26 cellular contexts compared by ENCODE assay signal in the genomic region with DNA sequence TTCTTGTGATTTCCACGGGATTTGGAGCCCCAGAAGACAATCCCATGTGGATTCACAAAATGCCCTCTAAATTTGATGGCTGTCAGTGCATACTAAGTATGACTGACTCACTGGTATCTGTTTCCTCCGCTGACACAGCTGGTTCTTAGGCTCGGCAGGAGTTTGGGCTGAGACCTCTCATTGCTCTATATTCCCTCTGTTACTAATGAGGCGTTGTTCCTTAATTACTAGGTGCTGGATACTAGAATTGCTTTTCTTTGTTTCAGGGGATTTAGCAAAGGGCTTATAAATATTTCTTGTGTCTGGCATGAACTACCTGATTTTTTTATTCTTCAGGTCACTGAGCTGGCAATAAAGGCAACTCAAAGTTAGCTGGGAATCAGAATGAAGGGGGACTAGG. TPM values are rescaled to one million over a fixed set of nuclear protein-coding genes. Genes with fewer than 3 reads are reported as not detected.
"Had no signal": no experiment of that assay in that cellular context is flagged by ENCODE, and none has a peak within 500 bp of the region (broad histone marks: within the 10 kb centered on the region; RNA-seq: fewer than 3 reads in every experiment).

No MANE protein-coding gene starts in this region.

- H3K27ac Mint-ChIP-seq: effector memory CD8-positive, alpha-beta T cell; naive thymus-derived CD4-positive, alpha-beta T cell; nephron; neural progenitor cell; progenitor cell of endocrine pancreas; stimulated activated effector memory CD8-positive, alpha-beta T cell treated with anti-CD3 and anti-CD28 coated beads, Interleukin-12 subunit alpha, Interleukin-12 subunit beta, amount 100 ng/mL, for 72 hours had no signal

- H3K9me3 Mint-ChIP-seq: effector memory CD8-positive, alpha-beta T cell; naive thymus-derived CD4-positive, alpha-beta T cell; nephron; neural progenitor cell; stimulated activated effector memory CD8-positive, alpha-beta T cell treated with anti-CD3 and anti-CD28 coated beads, Interleukin-12 subunit alpha, Interleukin-12 subunit beta, amount 100 ng/mL, for 72 hours had no signal

- H3K4me1 Mint-ChIP-seq: naive thymus-derived CD4-positive, alpha-beta T cell; neural progenitor cell had no signal

- H3K4me3 ChIP-seq: gastrocnemius medialis, heart left ventricle, hepatocyte, neural progenitor cell, stomach, thyroid gland had no signal

- DNase-seq: cortex of kidney; effector memory CD8-positive, alpha-beta T cell; gastrocnemius medialis; heart left ventricle; kidney; mesenchymal stem cell; midbrain; naive thymus-derived CD4-positive, alpha-beta T cell; stimulated activated CD4-positive, alpha-beta T cell treated with anti-CD3 and anti-CD28 coated beads, Interleukin-2, amount 100 ng/mL, for 24 hours; stimulated activated CD4-positive, alpha-beta T cell treated with anti-CD3 and anti-CD28 coated beads, Interleukin-4, amount 100 ng/mL, for 24 hours; stimulated activated naive CD4-positive, alpha-beta T cell treated with Interleukin-2 at 50 U/mL for 16 hours; stomach; thyroid gland; trophoblast cell had no signal

- H3K4me3 Mint-ChIP-seq: effector memory CD8-positive, alpha-beta T cell; naive thymus-derived CD4-positive, alpha-beta T cell; nephron; neural progenitor cell; stimulated activated effector memory CD8-positive, alpha-beta T cell treated with anti-CD3 and anti-CD28 coated beads, Interleukin-12 subunit alpha, Interleukin-12 subunit beta, amount 100 ng/mL, for 72 hours had no signal

- H3K36me3 Mint-ChIP-seq: naive thymus-derived CD4-positive, alpha-beta T cell; neural progenitor cell; stimulated activated effector memory CD8-positive, alpha-beta T cell treated with anti-CD3 and anti-CD28 coated beads, Interleukin-12 subunit alpha, Interleukin-12 subunit beta, amount 100 ng/mL, for 72 hours had no signal

RNA-seq across cellular contexts. Expression of a gene that starts 53.2 kb away (rescaled TPM):
- total RNA-seq: dermis microvascular lymphatic vessel endothelial cell, glomerular endothelial cell, lung microvascular endothelial cell, osteoblast, skeletal muscle tissue had no signal

RNA-seq across cellular contexts. Expression of a gene that starts 54.1 kb away (rescaled TPM):
- total RNA-seq: dermis microvascular lymphatic vessel endothelial cell; gastrocnemius medialis; glomerular endothelial cell; heart left ventricle; lung microvascular endothelial cell; naive thymus-derived CD4-positive, alpha-beta T cell; osteoblast; sciatic nerve; skeletal muscle tissue; subcutaneous adipose tissue; thyroid gland had no signal
